Comparison of ENCODE assay signal across 16 cellular contexts in the genomic region with DNA sequence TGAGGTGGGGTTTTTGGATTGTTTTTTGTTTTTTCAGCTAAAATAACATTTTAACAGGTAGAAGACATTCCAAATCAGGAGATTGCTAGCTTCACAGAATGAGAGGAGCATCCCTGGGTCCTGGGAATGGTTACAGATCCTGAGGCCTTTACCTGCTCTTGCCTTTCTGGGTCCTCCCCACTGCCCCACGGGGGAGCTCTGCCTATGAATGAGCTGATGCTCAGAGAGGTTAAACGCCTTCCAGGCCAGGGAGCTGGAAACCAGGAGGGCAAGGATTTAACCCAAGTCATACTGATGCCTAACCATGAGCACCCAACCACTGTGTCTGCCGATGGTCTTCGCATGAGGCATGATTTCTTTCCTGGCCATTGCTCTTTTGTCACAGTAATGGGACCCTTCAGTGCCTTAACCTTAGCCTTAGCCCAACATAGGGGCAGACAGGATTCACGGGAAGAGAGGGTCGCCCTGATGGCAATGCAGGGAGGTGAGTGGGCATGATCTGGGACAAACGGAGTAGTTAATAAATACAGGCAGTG. TPM values are rescaled to one million over a fixed set of nuclear protein-coding genes. Genes with fewer than 3 reads are reported as not detected.
DNase-seq lines count a peak whose midpoint lies in the region; TF ChIP-seq lines count a peak whose summit lies in the region.
"Had no signal": no experiment of that assay in that cellular context is flagged by ENCODE, and none has a peak within 500 bp of the region (broad histone marks: within the 10 kb centered on the region; RNA-seq: fewer than 3 reads in every experiment).

No MANE protein-coding gene starts in this region.

- no peaks in the 10 kb centered on the region for H3K36me3 ChIP-seq in endodermal cell (ENCODE audit: control insufficient read depth, insufficient read depth, low read length)

- H3K9me3 ChIP-seq in endodermal cell (ENCODE audit: control insufficient read depth, low read length) = peaks cover 6% of the 10 kb centered on the region

- peak; percentile 10 for DNase-seq in activated CD8-positive, alpha-beta memory T cell treated with anti-CD3 and anti-CD28 coated beads, Interleukin-2, amount 50 U/mL, for 48 hours
- DNase-seq in activated CD8-positive, alpha-beta memory T cell treated with anti-CD3 and anti-CD28 coated beads for 24 hours = no peak
- DNase-seq in endodermal cell (peak; percentile 50), mesenteric fat pad (ENCODE audit: low spot score) (peak; percentile 22), ureter (ENCODE audit: low spot score) (no peak), hypothalamus (lab: John Stamatoyannopoulos, UW) (no peak), NCI-H510A treated with DMSO at 0.1 percent for 48 hours (lab: John Stamatoyannopoulos, UW) (no peak)
- DNase-seq: COR-L47, DND-41, GDM1, H7, IMR-90 had no signal

- H3K9ac ChIP-seq in endodermal cell (ENCODE audit: extremely low read depth, low read length, poor library complexity, severe bottlenecking) = no peak overlapping the region

- peaks cover 6% of the 10 kb centered on the region for H3K9me3 Mint-ChIP-seq in endodermal cell
- H3K9me3 Mint-ChIP-seq: CD8-positive, alpha-beta T cell had no signal

- no peaks in the 10 kb centered on the region for H3K4me1 ChIP-seq in endodermal cell (ENCODE audit: control insufficient read depth, insufficient read depth, low read length)

- H3K36me3 Mint-ChIP-seq in endodermal cell (ENCODE audit: low read depth) = peaks cover 5% of the 10 kb centered on the region
- H3K36me3 Mint-ChIP-seq: CD14-positive monocyte; CD8-positive, alpha-beta T cell had no signal

- H3K4me1 Mint-ChIP-seq in endodermal cell = peaks cover 7% of the 10 kb centered on the region
- H3K4me1 Mint-ChIP-seq: CD14-positive monocyte had no signal

- no peak overlapping the region for H3K4me3 ChIP-seq in endodermal cell (ENCODE audit: low read length)

- H3K27ac Mint-ChIP-seq in endodermal cell = no peak overlapping the region
- H3K27ac Mint-ChIP-seq: CD14-positive monocyte; CD8-positive, alpha-beta T cell had no signal

- H3K27me3 Mint-ChIP-seq in endodermal cell (ENCODE audit: insufficient read depth) = peaks cover 14% of the 10 kb centered on the region

- WGBS in endodermal cell (ENCODE audit: insufficient coverage in 1 of 2, insufficient read length in 1 of 2), 2 experiments = 75 to 84% methylated on average over 7 of the region's 7 CpGs

- no peak overlapping the region for H3K27ac ChIP-seq in endodermal cell (ENCODE audit: low read depth, low read length)
- H3K27ac ChIP-seq: 22Rv1 had no signal

- TF ChIP-seq CTCF in endodermal cell (conservative IDR thresholded peaks at IDR 0.05) = no peak

- peaks cover 51% of the 10 kb centered on the region for H3K27me3 ChIP-seq in endodermal cell (ENCODE audit: control insufficient read depth, insufficient read depth, low read length, poor library complexity, severe bottlenecking)

- H3K4me3 Mint-ChIP-seq in endodermal cell = no peak overlapping the region
- H3K4me3 Mint-ChIP-seq: CD14-positive monocyte; CD8-positive, alpha-beta T cell had no signal

RNA-seq across cellular contexts. Expression of a gene that starts 16.1 kb away (rescaled TPM):
- total RNA-seq in endodermal cell = 1 to 10 TPM in 1 of 2 donors, under 1 TPM in 1; 0.51 to 1.4 TPM
- polyA plus RNA-seq in endodermal cell (2013, experiment 1 of 2) = 0.36 TPM
- 0.75 TPM for polyA plus RNA-seq in endodermal cell (2013, experiment 2 of 2)
- 5.8 TPM for total RNA-seq in mesenteric fat pad
- 38.0 TPM for total RNA-seq in ureter
- total RNA-seq: A673; CD8-positive, alpha-beta T cell had no signal

Comparison
In these comparisons a context has a peak if more than half of its experiments do, and no peak if none do; other contexts are left out.
1. DNase-seq: peak in activated CD8-positive, alpha-beta memory T cell treated with anti-CD3 and anti-CD28 coated beads, Interleukin-2, amount 50 U/mL, for 48 hours (single experiment), endodermal cell (single experiment) and mesenteric fat pad (single experiment); none in activated CD8-positive, alpha-beta memory T cell treated with anti-CD3 and anti-CD28 coated beads for 24 hours (single experiment), ureter (single experiment), hypothalamus (0 of 51) and NCI-H510A treated with DMSO at 0.1 percent for 48 hours (single experiment).